ENCODE assay signal across 1 cellular context in genomic region chr6:157274471-157275226, GRCh38.
A peak's percentile ranks its signal among the peaks of the same experiment; 100 is the strongest.
TF ChIP-seq lines count a peak whose summit lies in the region.

No MANE protein-coding gene starts in this region.

TF ChIP-seq in HepG2, 621 proteins besides CTCF, POLR2A, EP300 and RAD21 (continued from another document and continues in another):
- TF ChIP-seq ZNF503 (CRISPR knock-in tag; IDR thresholded peaks at IDR 0.05) (no peak), ATF6 (CRISPR knock-in tag; conservative IDR thresholded peaks at IDR 0.05) (no peak), ATRX (CRISPR knock-in tag; IDR thresholded peaks at IDR 0.05; ENCODE audit: borderline replicate concordance) (no peak), SKI (IDR thresholded peaks at IDR 0.05; ENCODE audit: partially characterized antibody) (peak; percentile 67), DRAP1 (CRISPR knock-in tag; IDR thresholded peaks at IDR 0.05) (no peak), HNRNPK (IDR thresholded peaks at IDR 0.05; ENCODE audit: low read depth, low read length, poor library complexity, severe bottlenecking) (peak; percentile 12), ZNF761 (CRISPR knock-in tag; conservative IDR thresholded peaks at IDR 0.05) (0 out of 2 replicates have a peak, but pooled peaks have one; percentile 60), SOX13 (IDR thresholded peaks at IDR 0.05) (0 out of 2 replicates have a peak, but pooled peaks have one; percentile 18), SOX13 (CRISPR knock-in tag; conservative IDR thresholded peaks at IDR 0.05 in 1 of 2, IDR thresholded peaks at IDR 0.05 in 1 of 2) (no peak; a peak in 1 of 4 replicates), ZNF34 (CRISPR knock-in tag; IDR thresholded peaks at IDR 0.05; ENCODE audit: borderline replicate concordance) (peak; percentile 87; the same call in 1 of the 2 replicates), ZIK1 (CRISPR knock-in tag; IDR thresholded peaks at IDR 0.05; ENCODE audit: borderline replicate concordance, low read depth) (0 out of 2 replicates have a peak, but pooled peaks have one; percentile 33), ZNF317 (CRISPR knock-in tag; IDR thresholded peaks at IDR 0.05) (no peak), TP53 (CRISPR knock-in tag; conservative IDR thresholded peaks at IDR 0.05) (0 out of 2 replicates have a peak, but pooled peaks have one; percentile 35), ZFP41 (CRISPR knock-in tag; IDR thresholded peaks at IDR 0.05; ENCODE audit: borderline replicate concordance) (no peak), ZBTB43 (CRISPR knock-in tag; conservative IDR thresholded peaks at IDR 0.05) (no peak), STAG1 (CRISPR knock-in tag; IDR thresholded peaks at IDR 0.05) (peak; percentile 69), MTERF4 (CRISPR knock-in tag; IDR thresholded peaks at IDR 0.05) (peak; percentile 88; the same call in 1 of the 2 replicates), GRHL1 (CRISPR knock-in tag; conservative IDR thresholded peaks at IDR 0.05) (no peak), ATF5 (CRISPR knock-in tag; IDR thresholded peaks at IDR 0.05; ENCODE audit: low read depth) (0 out of 2 replicates have a peak, but pooled peaks have one; percentile 58), ZNF350 (CRISPR knock-in tag; IDR thresholded peaks at IDR 0.05; ENCODE audit: borderline replicate concordance, low read depth) (no peak), MXI1 (IDR thresholded peaks at IDR 0.05; ENCODE audit: borderline replicate concordance, low read depth, low read length) (0 out of 3 replicates have a peak, but pooled peaks have one; percentile 34), ZNF629 (CRISPR knock-in tag; conservative IDR thresholded peaks at IDR 0.05) (no peak), TFDP1 (CRISPR knock-in tag; IDR thresholded peaks at IDR 0.05; ENCODE audit: borderline replicate concordance) (peak; percentile 26; the same call in 1 of the 2 replicates), ZBTB7B (CRISPR knock-in tag; IDR thresholded peaks at IDR 0.05) (0 out of 2 replicates have a peak, but pooled peaks have one; percentile 32), KDM2A (CRISPR knock-in tag; IDR thresholded peaks at IDR 0.05; ENCODE audit: borderline replicate concordance, low read depth) (peak; percentile 31; the same call in 1 of the 2 replicates), ZNF451 (CRISPR knock-in tag; IDR thresholded peaks at IDR 0.05) (0 out of 2 replicates have a peak, but pooled peaks have one; percentile 21), RFXAP (CRISPR knock-in tag; IDR thresholded peaks at IDR 0.05; ENCODE audit: borderline replicate concordance) (0 out of 2 replicates have a peak, but pooled peaks have one; percentile 21), KLF15 (CRISPR knock-in tag; IDR thresholded peaks at IDR 0.05; ENCODE audit: borderline replicate concordance) (no peak), HNRNPL (IDR thresholded peaks at IDR 0.05; ENCODE audit: low read depth, low read length) (no peak), GPN1 (CRISPR knock-in tag; IDR thresholded peaks at IDR 0.05; ENCODE audit: borderline replicate concordance) (no peak), SNAPC4 (CRISPR knock-in tag; IDR thresholded peaks at IDR 0.05) (no peak), HDAC1 (CRISPR knock-in tag; IDR thresholded peaks at IDR 0.05) (peak; percentile 64; the same call in 1 of the 2 replicates), ZNF432 (CRISPR knock-in tag; IDR thresholded peaks at IDR 0.05; ENCODE audit: borderline replicate concordance) (no peak), ZNF784 (CRISPR knock-in tag; IDR thresholded peaks at IDR 0.05; ENCODE audit: borderline replicate concordance) (peak; percentile 95; the same call in 1 of the 2 replicates), HNF4G (IDR thresholded peaks at IDR 0.05; ENCODE audit: borderline replicate concordance, low read depth, low read length) (peak; percentile 35; the same call in 1 of the 2 replicates), HNF4G (CRISPR knock-in tag; IDR thresholded peaks at IDR 0.05; ENCODE audit: borderline replicate concordance, low read depth) (no peak; the same call in 1 of the 2 replicates), ZNF431 (CRISPR knock-in tag; IDR thresholded peaks at IDR 0.05; ENCODE audit: borderline replicate concordance, low read depth) (peak; percentile 71; the same call in 1 of the 2 replicates), MTF2 (CRISPR knock-in tag; IDR thresholded peaks at IDR 0.05; ENCODE audit: borderline replicate concordance) (0 out of 2 replicates have a peak, but pooled peaks have one; percentile 64), UBTF (CRISPR knock-in tag; IDR thresholded peaks at IDR 0.05) (peak; percentile 98), GATAD1 (CRISPR knock-in tag; IDR thresholded peaks at IDR 0.05) (0 out of 2 replicates have a peak, but pooled peaks have one; percentile 11)
